In genomic region chr22:46931414-46931813, GRCh38 we compare ENCODE assay signal across 16 cellular contexts.
DNase-seq lines count a peak whose midpoint lies in the region; ATAC-seq and TF ChIP-seq lines count a peak whose summit lies in the region.
"Had no signal": no experiment of that assay in that cellular context is flagged by ENCODE, and none has a peak within 500 bp of the region (broad histone marks: within the 10 kb centered on the region; RNA-seq: fewer than 3 reads in every experiment).

No MANE protein-coding gene starts in this region.

- H3K27me3 Mint-ChIP-seq in activated CD8-positive, alpha-beta memory T cell treated with anti-CD3 and anti-CD28 coated beads, Interleukin-2, amount 10 ng/mL, durations not matched to agents 7 days and 5 days: no peaks in the 10 kb centered on the region
- H3K27me3 Mint-ChIP-seq: central memory CD8-positive, alpha-beta T cell had no signal

- CTCF ChIA-PET in activated CD8-positive, alpha-beta memory T cell treated with anti-CD3 and anti-CD28 coated beads, Interleukin-2, amount 10 ng/mL, durations not matched to agents 7 days and 5 days (lab: Charles Lee): no interaction called here

- intact Hi-C loops in tibial artery (cut with DNase I; ENCODE audit: low total_unique reads): no loop called here

- H3K27ac ChIP-seq in RWPE2 (ENCODE audit: poor library complexity, severe bottlenecking): no peak overlapping the region
- H3K27ac ChIP-seq in tibial artery: no peak overlapping the region
- H3K27ac ChIP-seq: esophagus muscularis mucosa had no signal

- H3K4me1 Mint-ChIP-seq in activated CD8-positive, alpha-beta memory T cell treated with anti-CD3 and anti-CD28 coated beads, Interleukin-2, amount 10 ng/mL, durations not matched to agents 7 days and 5 days: peaks cover 42% of the 10 kb centered on the region

- no peak for ATAC-seq in activated CD8-positive, alpha-beta memory T cell treated with anti-CD3 and anti-CD28 coated beads, Interleukin-2, amount 10 ng/mL, durations not matched to agents 7 days and 5 days
- 0 out of 3 replicates have a peak, but pooled peaks have one; percentile 20 for ATAC-seq in RWPE2 (ENCODE audit: low read depth)
- ATAC-seq: GM12878 had no signal

- H3K9me3 ChIP-seq in RWPE2 (ENCODE audit: severe bottlenecking) (no peaks in the 10 kb centered on the region), tibial artery (no peaks in the 10 kb centered on the region)
- H3K9me3 ChIP-seq: esophagus muscularis mucosa had no signal

- H3K4me3 ChIP-seq in RWPE2 (ENCODE audit: severe bottlenecking) (no peak overlapping the region), epithelial cell of proximal tubule (ENCODE audit: low read depth, low read length) (no peak overlapping the region), retinal pigment epithelial cell (ENCODE audit: low read length) (no peak overlapping the region), tibial artery (no peak overlapping the region)
- H3K4me3 ChIP-seq: esophagus muscularis mucosa, GM12878 had no signal

- no peak overlapping the region for H3K4me3 Mint-ChIP-seq in activated CD8-positive, alpha-beta memory T cell treated with anti-CD3 and anti-CD28 coated beads, Interleukin-2, amount 10 ng/mL, durations not matched to agents 7 days and 5 days
- H3K4me3 Mint-ChIP-seq: central memory CD8-positive, alpha-beta T cell had no signal

- H3K36me3 ChIP-seq in RWPE2 (ENCODE audit: low read depth) (peaks cover 3% of the 10 kb centered on the region; the same call in 1 of the 2 replicates), tibial artery (peaks cover 0 to 4% (median 0%) of the 10 kb centered on the region in 3 donors)

- no peaks in the 10 kb centered on the region for H3K27me3 ChIP-seq in RWPE2 (ENCODE audit: insufficient read depth, poor library complexity, severe bottlenecking)
- no peaks in the 10 kb centered on the region for H3K27me3 ChIP-seq in tibial artery
- H3K27me3 ChIP-seq: esophagus muscularis mucosa had no signal

- no peak overlapping the region for H3K27ac Mint-ChIP-seq in activated CD8-positive, alpha-beta memory T cell treated with anti-CD3 and anti-CD28 coated beads, Interleukin-2, amount 10 ng/mL, durations not matched to agents 7 days and 5 days
- H3K27ac Mint-ChIP-seq: activated T-helper 2 cell treated with anti-CD3 and anti-CD28 coated beads, Interferon-gamma antibody, Interleukin-2, Interleukin-4, amounts not matched to agents 10 μg/mL and 5 μg/mL and 100 μg/mL, durations not matched to agents 14 hours and 24 hours and 36 hours had no signal

- peak; percentile 27 for DNase-seq in activated CD8-positive, alpha-beta memory T cell treated with anti-CD3 and anti-CD28 coated beads, Interleukin-2, amount 10 ng/mL, durations not matched to agents 7 days and 5 days
- no peak for DNase-seq in activated CD8-positive, alpha-beta memory T cell treated with anti-CD3 and anti-CD28 coated beads, Interleukin-2, amount 50 U/mL, for 48 hours
- DNase-seq in RWPE2 (ENCODE audit: low spot score) (no peak), epithelial cell of proximal tubule (ENCODE audit: low read depth) (no peak), retinal pigment epithelial cell (ENCODE audit: low read depth) (no peak), DMS53 (lab: John Stamatoyannopoulos, UW) (no peak), tibial artery (no peak), D341Med (ENCODE audit: low spot score) (no peak)
- DNase-seq: 8988T; activated CD4-positive, alpha-beta T cell treated with anti-CD3 and anti-CD28 coated beads for 4 hours; DMS 273 treated with DMSO at 0.1 percent for 48 hours; NCI-H1694 treated with DMSO at 0.1 percent for 48 hours had no signal

- TF ChIP-seq CTCF in RWPE2 (IDR thresholded peaks at IDR 0.05; ENCODE audit: poor library complexity, severe bottlenecking) (peak; percentile 28), epithelial cell of proximal tubule (conservative IDR thresholded peaks at IDR 0.05; ENCODE audit: low read depth, low read length) (peak; percentile 35), retinal pigment epithelial cell (conservative IDR thresholded peaks at IDR 0.05; ENCODE audit: low read depth, low read length) (peak; percentile 41), tibial artery (IDR thresholded peaks at IDR 0.05) (no peak)

- no peaks in the 10 kb centered on the region for H3K9me3 Mint-ChIP-seq in activated CD8-positive, alpha-beta memory T cell treated with anti-CD3 and anti-CD28 coated beads, Interleukin-2, amount 10 ng/mL, durations not matched to agents 7 days and 5 days (ENCODE audit: low read depth)
- H3K9me3 Mint-ChIP-seq: activated T-helper 2 cell treated with anti-CD3 and anti-CD28 coated beads, Interferon-gamma antibody, Interleukin-2, Interleukin-4, amounts not matched to agents 10 μg/mL and 5 μg/mL and 100 μg/mL, durations not matched to agents 14 hours and 24 hours and 36 hours; central memory CD8-positive, alpha-beta T cell had no signal

- H3K4me1 ChIP-seq in RWPE2 (ENCODE audit: insufficient read depth, poor library complexity, severe bottlenecking) (peaks cover 28% of the 10 kb centered on the region), tibial artery (no peaks in the 10 kb centered on the region)

- H3K36me3 Mint-ChIP-seq in activated CD8-positive, alpha-beta memory T cell treated with anti-CD3 and anti-CD28 coated beads, Interleukin-2, amount 10 ng/mL, durations not matched to agents 7 days and 5 days: peaks cover 20% of the 10 kb centered on the region

Comparison
In these comparisons a context has a peak if more than half of its experiments do, and no peak if none do; other contexts are left out.
1. CTCF ChIP-seq: peak in RWPE2 (single experiment), epithelial cell of proximal tubule (single experiment) and retinal pigment epithelial cell (single experiment); none in tibial artery (0 of 2).